Comparison of ENCODE assay signal across 10 cellular contexts in genomic region chr3:156551746-156552145, GRCh38. TPM values are rescaled to one million over a fixed set of nuclear protein-coding genes. Genes with fewer than 3 reads are reported as not detected.
DNase-seq lines count a peak whose midpoint lies in the region; ATAC-seq and TF ChIP-seq lines count a peak whose summit lies in the region.
"Had no signal": no experiment of that assay in that cellular context is flagged by ENCODE, and none has a peak within 500 bp of the region (broad histone marks: within the 10 kb centered on the region; RNA-seq: fewer than 3 reads in every experiment).

No MANE protein-coding gene starts in this region.

- H3K36me3 Mint-ChIP-seq in neural progenitor cell = peaks cover 25% of the 10 kb centered on the region

- CTCF ChIA-PET in AG04449 (lab: Yijun Ruan, JAX) = interaction anchor here (1.6 to 7.1 kb wide), 3 partner anchors 10 to 586 kb away, joined by 5 to 52 read pairs (median 6); no protein-coding TSS in a partner anchor

- no peak overlapping the region for H3K9ac ChIP-seq in neural progenitor cell

- H3K79me2 ChIP-seq in neural progenitor cell (ENCODE audit: low read depth) = peaks cover 81% of the 10 kb centered on the region

- H2AFZ ChIP-seq in neural progenitor cell (replicated peaks) = no peak overlapping the region

- TF ChIP-seq CTCF in AG04449 (IDR thresholded peaks at IDR 0.05; ENCODE audit: insufficient read depth, low read length, missing control alignments) = no peak
- TF ChIP-seq CTCF in HFF-Myc (IDR thresholded peaks at IDR 0.05; ENCODE audit: low read depth, low read length, missing control alignments) = no peak
- no peak for TF ChIP-seq CTCF in neural progenitor cell (IDR thresholded peaks at IDR 0.05)

- no peaks in the 10 kb centered on the region for H3K27me3 Mint-ChIP-seq in neural progenitor cell (ENCODE audit: insufficient read depth, low read depth)

- peaks cover 4% of the 10 kb centered on the region for H3K36me3 ChIP-seq in neural progenitor cell

- no peaks in the 10 kb centered on the region for H3K27me3 ChIP-seq in neural progenitor cell

- H3K4me1 Mint-ChIP-seq in neural progenitor cell = peaks cover 29% of the 10 kb centered on the region

- H3F3A ChIP-seq in neural progenitor cell (ENCODE audit: low read depth) = no peaks in the 10 kb centered on the region

- H3K9me3 ChIP-seq in neural progenitor cell (ENCODE audit: low read depth) = no peaks in the 10 kb centered on the region

- H3K4me3 Mint-ChIP-seq in neural progenitor cell = no peak overlapping the region

- ATAC-seq in GM19023 (IDR thresholded peaks at IDR 0.05; ENCODE audit: unreplicated experiment) = no peak

- no peak overlapping the region for H3K27ac ChIP-seq in neural progenitor cell

- H4K20me1 ChIP-seq in neural progenitor cell (ENCODE audit: low read depth) = peaks cover 16% of the 10 kb centered on the region

- no peak overlapping the region for H3K4me2 ChIP-seq in neural progenitor cell

- H3K27ac Mint-ChIP-seq in neural progenitor cell = no peak overlapping the region

- POLR2A ChIA-PET in AG04449 (lab: Yijun Ruan, JAX) = interaction anchor here (0.8 to 5.4 kb wide), 4 partner anchors 16 to 126 kb away, joined by 3 to 60 read pairs (median 4); partner anchors contain the start of gene TIPARP

- DNase-seq in AG04449 (ENCODE audit: low read depth, low spot score) = peak; percentile 62
- no peak for DNase-seq in HFF-Myc (ENCODE audit: extremely low read depth, low read depth)
- DNase-seq in astrocyte of the hippocampus (ENCODE audit: low read depth, low spot score) = peak; percentile 69
- DNase-seq in iris pigment epithelial cell (ENCODE audit: low read depth) = peak; percentile 89
- no peak for DNase-seq in stimulated activated CD4-positive, alpha-beta T cell treated with anti-CD3 and anti-CD28 coated beads, Interleukin-12 subunit alpha, Interleukin-12 subunit beta, amount 100 ng/mL, for 4 hours
- DNase-seq in NCI-H524 (lab: John Stamatoyannopoulos, UW) = no peak
- no peak for DNase-seq in neural progenitor cell (ENCODE audit: low spot score)
- DNase-seq: effector memory CD4-positive, alpha-beta T cell; midbrain had no signal

- no peaks in the 10 kb centered on the region for H3K9me3 Mint-ChIP-seq in neural progenitor cell

- H3K4me3 ChIP-seq in AG04449 (ENCODE audit: low read depth, low read length) = no peak overlapping the region
- peak overlapping the region; percentile 92 for H3K4me3 ChIP-seq in HFF-Myc (replicated peaks; ENCODE audit: low read depth, low read length)
- H3K4me3 ChIP-seq in neural progenitor cell = no peak overlapping the region

- peaks cover 8% of the 10 kb centered on the region for H3K4me1 ChIP-seq in neural progenitor cell

RNA-seq across cellular contexts. Expression of gene SSR3, which starts 3.2 kb away (rescaled TPM):
- total RNA-seq in neural progenitor cell (ENCODE audit: low replicate concordance) = 114 and 142 TPM in 2 replicates

Comparison
In these comparisons a context has a peak if more than half of its experiments do, and no peak if none do; other contexts are left out.
1. DNase-seq: peak in AG04449 (single experiment), astrocyte of the hippocampus (single experiment) and iris pigment epithelial cell (single experiment); none in HFF-Myc (single experiment), stimulated activated CD4-positive, alpha-beta T cell treated with anti-CD3 and anti-CD28 coated beads, Interleukin-12 subunit alpha, Interleukin-12 subunit beta, amount 100 ng/mL, for 4 hours (single experiment), NCI-H524 (0 of 2) and neural progenitor cell (single experiment).